In genomic region chr5:55892479-55892878, GRCh38 we compare ENCODE assay signal across 11 cellular contexts. TPM values are rescaled to one million over a fixed set of nuclear protein-coding genes. Genes with fewer than 3 reads are reported as not detected.
"Had no signal": no experiment of that assay in that cellular context is flagged by ENCODE, and none has a peak within 500 bp of the region (broad histone marks: within the 10 kb centered on the region; RNA-seq: fewer than 3 reads in every experiment).

No MANE protein-coding gene starts in this region.

- H3K4me1 ChIP-seq: HAP-1 had no signal

- FAIRE-seq: H1, H54 had no signal

- H3K27ac Mint-ChIP-seq: GM23338, H9, HFFc6 had no signal

- H3K4me1 Mint-ChIP-seq: GM23338, H9 had no signal

- H3K9me3 Mint-ChIP-seq: HFFc6 had no signal

- ATAC-seq: GM23338, HCT116 had no signal

- H2AFZ ChIP-seq: GM23248, GM23338 had no signal

- H3K27ac ChIP-seq: GM23248 had no signal

- H3K4me2 ChIP-seq: GM23338 had no signal

- H3K36me3 ChIP-seq: HAP-1 had no signal

- H3K4me3 ChIP-seq: GM23248, GM23338, HAP-1 had no signal

- H3K4me3 Mint-ChIP-seq: GM23338, H9, HFFc6 had no signal

- H3K9me3 ChIP-seq: HAP-1 had no signal

- H3K9ac ChIP-seq: GM23248 had no signal

- DNase-seq: GM23248, GOT3, H7, H9, HCEC 1CT, HFFc6 had no signal

RNA-seq across cellular contexts. Expression of gene IL31RA, which starts 41.3 kb away (rescaled TPM):
- total RNA-seq: GM23248, GM23338, H1, H7 had no signal
- polyA plus RNA-seq: GM23338, H1 had no signal
